In genomic region chr2:190535586-190535985, GRCh38 we compare ENCODE assay signal across 8 cellular contexts. TPM values are rescaled to one million over a fixed set of nuclear protein-coding genes. Genes with fewer than 3 reads are reported as not detected.
A peak's percentile ranks its signal among the peaks of the same experiment; 100 is the strongest.
DNase-seq lines count a peak whose midpoint lies in the region; ATAC-seq and TF ChIP-seq lines count a peak whose summit lies in the region.

No MANE protein-coding gene starts in this region.

- 47% methylated on average over 1 of the region's 1 CpG for WGBS in suprapubic skin

- H3K9ac ChIP-seq in iPS-15b (ENCODE audit: low read depth, low read length): no peak overlapping the region

- H3K9me3 Mint-ChIP-seq in activated CD4-positive, alpha-beta T cell treated with anti-CD3 and anti-CD28 coated beads for 36 hours (ENCODE audit: low read depth): peaks cover 33% of the 10 kb centered on the region

- POLR2A ChIA-PET in activated CD4-positive, alpha-beta T cell treated with anti-CD3 and anti-CD28 coated beads for 36 hours (lab: Charles Lee): no interaction called here

- H3K4me3 Mint-ChIP-seq in activated CD4-positive, alpha-beta T cell treated with anti-CD3 and anti-CD28 coated beads for 36 hours: peak overlapping the region; percentile 95

- no peak for TF ChIP-seq POLR2A in suprapubic skin (IDR thresholded peaks at IDR 0.05)

- CTCF ChIA-PET in activated CD4-positive, alpha-beta T cell treated with anti-CD3 and anti-CD28 coated beads for 36 hours (lab: Charles Lee): interaction anchor here (0.9 to 1.1 kb wide), 2 partner anchors 23 to 143 kb away, joined by 3 to 5 read pairs; no protein-coding TSS in a partner anchor

- H3K27me3 Mint-ChIP-seq in activated CD4-positive, alpha-beta T cell treated with anti-CD3 and anti-CD28 coated beads for 36 hours: no peaks in the 10 kb centered on the region

- peaks cover 52% of the 10 kb centered on the region for H3K36me3 Mint-ChIP-seq in activated CD4-positive, alpha-beta T cell treated with anti-CD3 and anti-CD28 coated beads for 36 hours (ENCODE audit: low read depth)

- H3K36me3 ChIP-seq in iPS-15b (ENCODE audit: control insufficient read depth, insufficient read depth, low read length) (no peaks in the 10 kb centered on the region), suprapubic skin (no peaks in the 10 kb centered on the region)

- H3K4me3 ChIP-seq in iPS-15b (ENCODE audit: low read depth, low read length) (peak overlapping the region; percentile 70), suprapubic skin (peak overlapping the region; percentile 90)

- peaks cover 41% of the 10 kb centered on the region for H3K4me1 Mint-ChIP-seq in activated CD4-positive, alpha-beta T cell treated with anti-CD3 and anti-CD28 coated beads for 36 hours

- no peak for ATAC-seq in activated CD4-positive, alpha-beta T cell treated with anti-CD3 and anti-CD28 coated beads for 36 hours
- ATAC-seq in GM18868 (IDR thresholded peaks at IDR 0.05; ENCODE audit: unreplicated experiment) (no peak), GM21619 (IDR thresholded peaks at IDR 0.05; ENCODE audit: unreplicated experiment) (no peak)

- H3K27ac ChIP-seq in VCaP: peak overlapping the region; percentile 84; the same call in 1 of the 2 replicates
- H3K27ac ChIP-seq in suprapubic skin: peak overlapping the region; percentile 98

- H3K4me1 ChIP-seq in iPS-15b (ENCODE audit: control insufficient read depth, insufficient read depth, low read length) (peaks cover 12% of the 10 kb centered on the region), suprapubic skin (peaks cover 29% of the 10 kb centered on the region)

- peak overlapping the region; percentile 69 for H3K27ac Mint-ChIP-seq in activated CD4-positive, alpha-beta T cell treated with anti-CD3 and anti-CD28 coated beads for 36 hours

- TF ChIP-seq CTCF in VCaP (conservative IDR thresholded peaks at IDR 0.05): no peak
- TF ChIP-seq CTCF in suprapubic skin (IDR thresholded peaks at IDR 0.05): no peak

- intact Hi-C loops in activated CD4-positive, alpha-beta T cell treated with anti-CD3 and anti-CD28 coated beads for 36 hours (cut with DNase I, micrococcal nuclease): loop anchor here (2.0 to 10.0 kb wide), 4 partner anchors 183 to 871 kb away; partner anchors contain the start of genes ASNSD1 (in 1 of the 2) and STAT1 (in 1 of the 2)

- no peak for DNase-seq in activated CD4-positive, alpha-beta T cell treated with anti-CD3 and anti-CD28 coated beads for 36 hours
- no peak for DNase-seq in activated CD4-positive, alpha-beta T cell treated with anti-CD3 and anti-CD28 coated beads, Interleukin-2, amount 50 U/mL, for 48 hours
- DNase-seq in suprapubic skin (ENCODE audit: low spot score in 2 of 2): no peak
- DNase-seq in RKO (ENCODE audit: low spot score): no peak

- TF ChIP-seq EP300 in suprapubic skin (IDR thresholded peaks at IDR 0.05): no peak

- H3K9me3 ChIP-seq in iPS-15b (ENCODE audit: control insufficient read depth, insufficient read depth, low read length): peaks cover 9% of the 10 kb centered on the region
- peaks cover 21% of the 10 kb centered on the region for H3K9me3 ChIP-seq in suprapubic skin

- no peaks in the 10 kb centered on the region for H3K27me3 ChIP-seq in iPS-15b (ENCODE audit: control insufficient read depth, insufficient read depth, low read length)
- H3K27me3 ChIP-seq in suprapubic skin: no peaks in the 10 kb centered on the region

RNA-seq across cellular contexts. Expression of gene NEMP2, which starts 1.1 kb away (rescaled TPM):
- total RNA-seq in activated CD4-positive, alpha-beta T cell treated with anti-CD3 and anti-CD28 coated beads for 36 hours: 10 to 100 TPM; 24.6 to 25.1 TPM
- total RNA-seq in suprapubic skin: 1 to 10 TPM; 1.6 to 3.4 (median 2.9) TPM

Comparison
In these comparisons a context has a peak if more than half of its experiments do, and no peak if none do; other contexts are left out.
1. RNA of gene NEMP2, which starts 1.1 kb away (total RNA-seq): 24.6 to 25.1 TPM in activated CD4-positive, alpha-beta T cell treated with anti-CD3 and anti-CD28 coated beads for 36 hours; 1.6 to 3.4 TPM in suprapubic skin; every median in the first group is over 4 times any median in the second.